In the genomic region with DNA sequence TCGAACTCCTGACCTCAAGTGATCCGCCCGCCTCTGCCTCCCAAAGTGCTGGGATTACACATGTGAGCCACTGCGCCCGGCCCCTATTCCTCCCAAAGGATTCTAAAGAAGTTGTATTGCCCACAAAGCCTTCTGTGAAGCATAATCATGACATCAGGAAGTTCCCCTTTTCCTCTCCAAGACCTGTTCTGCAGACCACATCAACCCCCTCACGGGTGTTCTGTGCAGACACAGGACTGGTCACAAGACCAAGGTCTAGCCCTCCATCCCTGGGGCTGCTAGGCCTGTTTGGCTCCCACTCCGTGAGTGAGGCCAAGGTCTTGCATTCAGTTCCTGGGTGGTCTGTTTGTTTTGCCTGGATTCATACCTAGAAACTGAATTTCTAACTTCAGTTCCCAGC, we compare ENCODE assay signal across 19 cellular contexts.
DNase-seq lines count a peak whose midpoint lies in the region; ATAC-seq, FAIRE-seq and TF ChIP-seq lines count a peak whose summit lies in the region.
"Had no signal": no experiment of that assay in that cellular context is flagged by ENCODE, and none has a peak within 500 bp of the region (broad histone marks: within the 10 kb centered on the region; RNA-seq: fewer than 3 reads in every experiment).

No MANE protein-coding gene starts in this region.

- H3K4me3 ChIP-seq in GM12878, result no peak overlapping the region
- H3K4me3 ChIP-seq: GM23338, K562 had no signal

- POLR2A ChIA-PET in GM12878 (lab: Charles Lee), result no interaction called here

- ATAC-seq in GM12878, result peak; percentile 39; the same call in 2 of the 3 replicates
- ATAC-seq in stimulated activated memory B cell treated with anti-CD40 and anti-IgM and Interleukin-4, amounts not matched to agents 10 μg/mL and 1 μg/mL and 100 μg/mL, for 72 hours, result peak; percentile 29
- ATAC-seq: HCT116, K562, T-cell had no signal

- no peak for TF ChIP-seq EP300 in GM12878 (IDR thresholded peaks at IDR 0.05; ENCODE audit: borderline replicate concordance in 1 of 2, control insufficient read depth in 1 of 2, low read depth in 2 of 2, low read length in 2 of 2)

- TF ChIP-seq RAD21 in GM12878 (IDR thresholded peaks at IDR 0.05; ENCODE audit: insufficient read depth, low read depth, low read length), result no peak

- no peaks in the 10 kb centered on the region for H3K79me2 ChIP-seq in GM12878 (ENCODE audit: control insufficient read depth, insufficient read depth, low read length)

- H2AFZ ChIP-seq in GM12878 (ENCODE audit: control insufficient read depth, low read depth, low read length), result no peak overlapping the region; the same call in 1 of the 2 replicates
- H2AFZ ChIP-seq: GM23338 had no signal

- H3K36me3 ChIP-seq in GM12878 (ENCODE audit: control insufficient read depth in 2 of 2, insufficient read depth in 2 of 2, low read length in 1 of 2), result no peaks in the 10 kb centered on the region

- H3K4me1 ChIP-seq in GM12878 (ENCODE audit: control insufficient read depth, insufficient read depth, low read length), result no peaks in the 10 kb centered on the region

- H3K4me1 Mint-ChIP-seq in stimulated activated memory B cell treated with anti-CD40 and anti-IgM and Interleukin-4, amounts not matched to agents 10 μg/mL and 1 μg/mL and 100 μg/mL, for 72 hours, result no peaks in the 10 kb centered on the region
- H3K4me1 Mint-ChIP-seq in activated T-helper 1 cell treated with anti-CD3 and anti-CD28 coated beads, Interleukin-12 subunit alpha, Interleukin-12 subunit beta, Interleukin-2, Interleukin-4 antibody, amounts not matched to agents 30 ng/mL and 10 ng/mL and 1 ng/mL, durations not matched to agents 14 hours and 24 hours and 36 hours (ENCODE audit: low read depth), result no peaks in the 10 kb centered on the region
- H3K4me1 Mint-ChIP-seq: B cell; CD8-positive, alpha-beta memory T cell; GM23338; T-cell had no signal

- H3K9me3 Mint-ChIP-seq in stimulated activated memory B cell treated with anti-CD40 and anti-IgM and Interleukin-4, amounts not matched to agents 10 μg/mL and 1 μg/mL and 100 μg/mL, for 72 hours, result no peaks in the 10 kb centered on the region
- H3K9me3 Mint-ChIP-seq in activated T-helper 1 cell treated with anti-CD3 and anti-CD28 coated beads, Interleukin-12 subunit alpha, Interleukin-12 subunit beta, Interleukin-2, Interleukin-4 antibody, amounts not matched to agents 30 ng/mL and 10 ng/mL and 1 ng/mL, durations not matched to agents 14 hours and 24 hours and 36 hours, result no peaks in the 10 kb centered on the region
- H3K9me3 Mint-ChIP-seq: CD8-positive, alpha-beta memory T cell; GM23338; T-cell had no signal

- no peaks in the 10 kb centered on the region for H4K20me1 ChIP-seq in GM12878 (ENCODE audit: control insufficient read depth, insufficient read depth)

- no peak overlapping the region for H3K4me3 Mint-ChIP-seq in stimulated activated memory B cell treated with anti-CD40 and anti-IgM and Interleukin-4, amounts not matched to agents 10 μg/mL and 1 μg/mL and 100 μg/mL, for 72 hours
- H3K4me3 Mint-ChIP-seq in activated T-helper 1 cell treated with anti-CD3 and anti-CD28 coated beads, Interleukin-12 subunit alpha, Interleukin-12 subunit beta, Interleukin-2, Interleukin-4 antibody, amounts not matched to agents 30 ng/mL and 10 ng/mL and 1 ng/mL, durations not matched to agents 14 hours and 24 hours and 36 hours, result no peak overlapping the region
- H3K4me3 Mint-ChIP-seq: B cell; CD8-positive, alpha-beta memory T cell; GM23338; T-cell had no signal

- RAD21 ChIA-PET in GM12878 (lab: Charles Lee; ENCODE audit: unreplicated experiment), result no interaction called here

- no peaks in the 10 kb centered on the region for H3K27me3 ChIP-seq in GM12878 (replicated peaks in 1 of 2; ENCODE audit: control insufficient read depth in 2 of 2, insufficient read depth in 2 of 2, low read length in 1 of 2)

- H3K36me3 Mint-ChIP-seq in stimulated activated memory B cell treated with anti-CD40 and anti-IgM and Interleukin-4, amounts not matched to agents 10 μg/mL and 1 μg/mL and 100 μg/mL, for 72 hours, result no peaks in the 10 kb centered on the region
- no peaks in the 10 kb centered on the region for H3K36me3 Mint-ChIP-seq in activated T-helper 1 cell treated with anti-CD3 and anti-CD28 coated beads, Interleukin-12 subunit alpha, Interleukin-12 subunit beta, Interleukin-2, Interleukin-4 antibody, amounts not matched to agents 30 ng/mL and 10 ng/mL and 1 ng/mL, durations not matched to agents 14 hours and 24 hours and 36 hours (ENCODE audit: low read depth)
- H3K36me3 Mint-ChIP-seq: CD8-positive, alpha-beta memory T cell; T-cell had no signal

- in situ Hi-C loops in GM12878 (cut with MboI), result loop anchor here (25.0 kb wide), 1 partner anchor 1045 kb away; no protein-coding TSS in a partner anchor

- intact Hi-C loops in GM12878 (cut with micrococcal nuclease; ENCODE audit: unreplicated experiment), result no loop called here
- intact Hi-C loops in activated T-helper 1 cell treated with anti-CD3 and anti-CD28 coated beads, Interleukin-12 subunit alpha, Interleukin-12 subunit beta, Interleukin-2, Interleukin-4 antibody, amounts not matched to agents 30 ng/mL and 10 ng/mL and 1 ng/mL, durations not matched to agents 14 hours and 24 hours and 36 hours (cut with micrococcal nuclease), result no loop called here

- FAIRE-seq in GM12878 (lab: Jason Lieb, UNC), result no peak
- FAIRE-seq: K562 had no signal

- no peak overlapping the region for H3K27ac ChIP-seq in GM12878 (ENCODE audit: control insufficient read depth, insufficient read depth)

- no peak overlapping the region for H3K27ac Mint-ChIP-seq in stimulated activated memory B cell treated with anti-CD40 and anti-IgM and Interleukin-4, amounts not matched to agents 10 μg/mL and 1 μg/mL and 100 μg/mL, for 72 hours
- H3K27ac Mint-ChIP-seq in activated T-helper 1 cell treated with anti-CD3 and anti-CD28 coated beads, Interleukin-12 subunit alpha, Interleukin-12 subunit beta, Interleukin-2, Interleukin-4 antibody, amounts not matched to agents 30 ng/mL and 10 ng/mL and 1 ng/mL, durations not matched to agents 14 hours and 24 hours and 36 hours, result no peak overlapping the region
- H3K27ac Mint-ChIP-seq: B cell; CD8-positive, alpha-beta memory T cell; T-cell had no signal

- WGBS in GM12878 (ENCODE audit: insufficient coverage, insufficient replicate concordance, low lambda C conversion rate, missing lambda C conversion rate), result 91% methylated on average over 7 of the region's 7 CpGs

- no peaks in the 10 kb centered on the region for H3K27me3 Mint-ChIP-seq in stimulated activated memory B cell treated with anti-CD40 and anti-IgM and Interleukin-4, amounts not matched to agents 10 μg/mL and 1 μg/mL and 100 μg/mL, for 72 hours
- no peaks in the 10 kb centered on the region for H3K27me3 Mint-ChIP-seq in activated T-helper 1 cell treated with anti-CD3 and anti-CD28 coated beads, Interleukin-12 subunit alpha, Interleukin-12 subunit beta, Interleukin-2, Interleukin-4 antibody, amounts not matched to agents 30 ng/mL and 10 ng/mL and 1 ng/mL, durations not matched to agents 14 hours and 24 hours and 36 hours (ENCODE audit: insufficient read depth)
- H3K27me3 Mint-ChIP-seq: B cell, T-cell had no signal

- SMC1A ChIA-PET in GM12878 (lab: Charles Lee; ENCODE audit: uncharacterized antibody, unreplicated experiment), result interaction anchor here (2.5 kb wide), 1 partner anchor 320 kb away, joined by 9 read pairs; no protein-coding TSS in a partner anchor

- no peak overlapping the region for H3K4me2 ChIP-seq in GM12878 (ENCODE audit: control insufficient read depth, insufficient read depth)
- H3K4me2 ChIP-seq: GM23338 had no signal

- TF ChIP-seq CTCF in GM12878 (IDR thresholded peaks at IDR 0.05 in 2 of 3, conservative IDR thresholded peaks at IDR 0.05 in 1 of 3; ENCODE audit: control insufficient read depth in 2 of 3, extremely low read depth in 1 of 3, insufficient read depth in 1 of 3, low read depth in 3 of 3, low read length in 3 of 3), result no peak

- H3K9ac ChIP-seq in GM12878 (ENCODE audit: control insufficient read depth, insufficient read depth, low read length), result no peak overlapping the region

- H3K9me3 ChIP-seq in GM12878 (replicated peaks; ENCODE audit: control insufficient read depth, insufficient read depth, low read length), result no peaks in the 10 kb centered on the region

- CTCF ChIA-PET in GM12878 (lab: Yijun Ruan, JAX), result interaction anchor here (1.5 kb wide), 1 partner anchor 481 kb away, joined by 4 read pairs; no protein-coding TSS in a partner anchor

- no TSS peak for BruUV-seq in GM12878 (replicated peaks; lab: Mats Ljungman, UMichigan)

- no peak for TF ChIP-seq POLR2A in GM12878 (IDR thresholded peaks at IDR 0.05; ENCODE audit: low read depth, low read length)

- peak; percentile 2 to 18 for DNase-seq in Kasumi-1 (lab: John Stamatoyannopoulos, UW)
- peak; percentile 81 for DNase-seq in MV-4-11 (lab: John Stamatoyannopoulos, UW)
- no peak for DNase-seq in GM12878 (ENCODE audit: low read depth, low spot score)
- DNase-seq in hypothalamus (lab: John Stamatoyannopoulos, UW), result no peak
- DNase-seq in cortex of kidney (lab: John Stamatoyannopoulos, UW), result no peak
- no peak for DNase-seq in activated T-helper 1 cell treated with anti-CD3 and anti-CD28 coated beads, Interleukin-12 subunit alpha, Interleukin-12 subunit beta, Interleukin-2, Interleukin-4 antibody, amounts not matched to agents 30 ng/mL and 10 ng/mL and 1 ng/mL, durations not matched to agents 14 hours and 24 hours and 36 hours (ENCODE audit: low spot score)
- DNase-seq: CD8-positive, alpha-beta memory T cell; DMS79 treated with DMSO at 0.1 percent for 48 hours; NCI-H1417; NCI-H2029; NCI-H2171 treated with DMSO at 0.1 percent for 48 hours; NCI-H446 treated with DMSO at 0.1 percent for 48 hours; NK-92 treated with Interleukin-12 subunit alpha and Interleukin-12 subunit beta, amount 100 ng/mL, for 24 hours; T-cell had no signal

TF ChIP-seq in GM12878, 131 proteins besides CTCF, POLR2A, EP300 and RAD21:
- TF ChIP-seq TCF7 (IDR thresholded peaks at IDR 0.05; ENCODE audit: borderline replicate concordance) (no peak), ZNF622 (IDR thresholded peaks at IDR 0.05) (no peak)

Comparison
In these comparisons a context has a peak if more than half of its experiments do, and no peak if none do; other contexts are left out.
1. DNase-seq: peak in Kasumi-1 (2 of 2) and MV-4-11 (single experiment); none in GM12878 (single experiment), hypothalamus (0 of 51), cortex of kidney (single experiment) and activated T-helper 1 cell treated with anti-CD3 and anti-CD28 coated beads, Interleukin-12 subunit alpha, Interleukin-12 subunit beta, Interleukin-2, Interleukin-4 antibody, amounts not matched to agents 30 ng/mL and 10 ng/mL and 1 ng/mL, durations not matched to agents 14 hours and 24 hours and 36 hours (single experiment).